Comparison of ENCODE assay signal across 9 cellular contexts in the genomic region with DNA sequence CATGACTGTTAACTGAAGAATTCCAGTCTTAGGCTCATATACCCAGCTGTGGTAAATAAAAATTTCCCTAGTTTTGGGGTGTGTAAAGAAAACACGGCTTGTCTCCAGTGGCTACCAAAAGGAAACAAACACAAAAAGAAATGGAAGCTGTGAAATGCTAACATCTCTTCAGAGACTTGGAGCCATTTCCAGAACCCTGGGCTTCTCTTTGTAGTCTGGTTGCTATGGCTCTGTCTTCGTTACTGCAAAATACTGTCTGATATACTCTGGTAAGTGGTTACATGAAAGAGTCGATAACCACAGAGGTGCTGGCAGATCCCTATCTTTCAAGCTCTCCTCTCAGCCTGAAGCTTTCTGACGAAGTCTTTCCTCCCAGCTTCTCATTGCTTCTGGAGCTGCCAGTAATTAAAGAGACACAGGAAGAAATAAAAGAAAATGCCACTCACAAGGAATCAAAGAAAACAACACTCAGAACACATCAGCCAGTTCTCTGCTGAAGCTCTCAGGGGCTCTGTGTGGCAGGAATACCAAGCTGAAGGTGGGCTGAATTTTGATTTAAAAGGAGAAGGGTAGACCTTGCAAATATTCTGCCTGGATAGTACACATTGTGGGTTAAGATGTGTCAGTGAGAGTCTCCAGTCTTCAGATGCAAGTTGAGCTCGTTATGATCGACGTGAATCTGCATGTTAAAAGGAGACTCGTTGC.
DNase-seq lines count a peak whose midpoint lies in the region; ATAC-seq and TF ChIP-seq lines count a peak whose summit lies in the region.
"Had no signal": no experiment of that assay in that cellular context is flagged by ENCODE, and none has a peak within 500 bp of the region (broad histone marks: within the 10 kb centered on the region; RNA-seq: fewer than 3 reads in every experiment).

No MANE protein-coding gene starts in this region.

- H3K27ac ChIP-seq in breast epithelium (peak overlapping the region; percentile 30 to 40), upper lobe of left lung (peak overlapping the region in 3 of 4 donors; percentile 35 to 53 (median 35))
- H3K27ac ChIP-seq: BLaER1 treated with 17β-estradiol and CSF1 and Interleukin-3, amounts not matched to agents 10 nM and 100 nM had no signal

- peaks cover 0 to 31% of the 10 kb centered on the region in 2 donors for H3K9me3 ChIP-seq in breast epithelium
- peaks cover 0 to 4% (median 0%) of the 10 kb centered on the region in 4 donors for H3K9me3 ChIP-seq in upper lobe of left lung

- no TSS peak for BruUV-seq in MCF 10A (replicated peaks; lab: Mats Ljungman, UMichigan)

- H3K27me3 ChIP-seq in breast epithelium (peaks cover 0 to 6% of the 10 kb centered on the region in 2 donors), upper lobe of left lung (no peaks in the 10 kb centered on the region)

- TF ChIP-seq POLR2A in breast epithelium (IDR thresholded peaks at IDR 0.05): no peak
- TF ChIP-seq POLR2A in upper lobe of left lung (IDR thresholded peaks at IDR 0.05): no peak

- H3K4me3 Mint-ChIP-seq in MCF 10A (ENCODE audit: unreplicated experiment) (no peak overlapping the region), immature natural killer cell (peak overlapping the region in 4 of 5 donors; percentile 3 to 52 (median 40))
- no peak overlapping the region for H3K4me3 Mint-ChIP-seq in activated naive CD8-positive, alpha-beta T cell treated with anti-CD3 and anti-CD28 coated beads for 36 hours

- CTCF ChIA-PET in MCF 10A (lab: Yijun Ruan, JAX): interaction anchor here (0.6 to 1.2 kb wide), 5 partner anchors 10 to 178 kb away, joined by 3 to 4 read pairs (median 3); no protein-coding TSS in a partner anchor

- peak in 1 of 2 donors; percentile 92 for ATAC-seq in upper lobe of left lung (ENCODE audit: low FRiP score in 2 of 2)
- no peak for ATAC-seq in HG02678 (IDR thresholded peaks at IDR 0.05; ENCODE audit: unreplicated experiment)
- no peak for ATAC-seq in GM19397 (IDR thresholded peaks at IDR 0.05; ENCODE audit: unreplicated experiment)
- no peak for ATAC-seq in GM19467 (IDR thresholded peaks at IDR 0.05; ENCODE audit: unreplicated experiment)

- H3K36me3 ChIP-seq in breast epithelium (no peaks in the 10 kb centered on the region), upper lobe of left lung (no peaks in the 10 kb centered on the region)
- H3K36me3 ChIP-seq: BLaER1 treated with 17β-estradiol and CSF1 and Interleukin-3, amounts not matched to agents 10 nM and 100 nM had no signal

- H3K9me3 Mint-ChIP-seq in MCF 10A (ENCODE audit: unreplicated experiment): no peaks in the 10 kb centered on the region
- H3K9me3 Mint-ChIP-seq in activated naive CD8-positive, alpha-beta T cell treated with anti-CD3 and anti-CD28 coated beads for 36 hours: peaks cover 6% of the 10 kb centered on the region
- H3K9me3 Mint-ChIP-seq in immature natural killer cell: peaks cover 0 to 10% (median 2%) of the 10 kb centered on the region in 6 donors

- DNase-seq in breast epithelium (ENCODE audit: low spot score in 2 of 2) (no peak), MCF 10A (ENCODE audit: unreplicated experiment) (no peak), immature natural killer cell (peak; percentile 59 to 68 (median 66)), upper lobe of left lung (no peak)
- DNase-seq in activated naive CD8-positive, alpha-beta T cell treated with anti-CD3 and anti-CD28 coated beads for 36 hours: peak; percentile 1

- H3K4me3 ChIP-seq in breast epithelium (peak overlapping the region in 1 of 3 donors; percentile 12), upper lobe of left lung (no peak overlapping the region)
- H3K4me3 ChIP-seq: BLaER1 treated with 17β-estradiol and CSF1 and Interleukin-3, amounts not matched to agents 10 nM and 100 nM had no signal

- no peak for TF ChIP-seq EP300 in upper lobe of left lung (IDR thresholded peaks at IDR 0.05)

- H3K36me3 Mint-ChIP-seq in MCF 10A (ENCODE audit: insufficient read depth, unreplicated experiment) (no peaks in the 10 kb centered on the region), immature natural killer cell (peaks cover 0 to 4% (median 0%) of the 10 kb centered on the region in 3 donors)
- H3K36me3 Mint-ChIP-seq in activated naive CD8-positive, alpha-beta T cell treated with anti-CD3 and anti-CD28 coated beads for 36 hours: peaks cover 2% of the 10 kb centered on the region

- WGBS in upper lobe of left lung, 2 donors: 47 to 55% methylated on average over 7 to 8 of the region's 8 CpGs

- H3K4me1 ChIP-seq in breast epithelium (no peaks in the 10 kb centered on the region), upper lobe of left lung (no peaks in the 10 kb centered on the region)

- POLR2A ChIA-PET in MCF 10A (lab: Yijun Ruan, JAX): no interaction called here

- no peak overlapping the region for H3K27ac Mint-ChIP-seq in MCF 10A (ENCODE audit: low read depth, unreplicated experiment)
- H3K27ac Mint-ChIP-seq in activated naive CD8-positive, alpha-beta T cell treated with anti-CD3 and anti-CD28 coated beads for 36 hours: no peak overlapping the region
- H3K27ac Mint-ChIP-seq in immature natural killer cell: peak overlapping the region; percentile 19 to 84 (median 44)

- H3K27me3 Mint-ChIP-seq in MCF 10A (ENCODE audit: insufficient read depth, unreplicated experiment): peaks cover 12% of the 10 kb centered on the region
- no peaks in the 10 kb centered on the region for H3K27me3 Mint-ChIP-seq in activated naive CD8-positive, alpha-beta T cell treated with anti-CD3 and anti-CD28 coated beads for 36 hours
- H3K27me3 Mint-ChIP-seq in immature natural killer cell (ENCODE audit: low read depth in 3 of 3): peaks cover 0 to 7% (median 2%) of the 10 kb centered on the region in 3 donors

- TF ChIP-seq CTCF in breast epithelium (IDR thresholded peaks at IDR 0.05) (no peak), MCF 10A (IDR thresholded peaks at IDR 0.05; ENCODE audit: unreplicated experiment) (no peak), upper lobe of left lung (IDR thresholded peaks at IDR 0.05) (no peak)

- intact Hi-C loops in breast epithelium (cut with DNase I; ENCODE audit: low total_unique reads): no loop called here
- intact Hi-C loops in MCF 10A (cut with micrococcal nuclease): no loop called here

- H3K4me1 Mint-ChIP-seq in MCF 10A (ENCODE audit: insufficient read depth, unreplicated experiment) (no peaks in the 10 kb centered on the region), immature natural killer cell (peaks cover 12 to 16% of the 10 kb centered on the region in 2 donors)
- peaks cover 9% of the 10 kb centered on the region for H3K4me1 Mint-ChIP-seq in activated naive CD8-positive, alpha-beta T cell treated with anti-CD3 and anti-CD28 coated beads for 36 hours

Comparison
In these comparisons a context has a peak if more than half of its experiments do, and no peak if none do; other contexts are left out.
1. DNase-seq: peak in activated naive CD8-positive, alpha-beta T cell treated with anti-CD3 and anti-CD28 coated beads for 36 hours (single experiment) and immature natural killer cell (3 of 3); none in breast epithelium (0 of 2), MCF 10A (single experiment) and upper lobe of left lung (0 of 2).
2. H3K27ac Mint-ChIP-seq: peak in immature natural killer cell (6 of 6); none in MCF 10A (single experiment) and activated naive CD8-positive, alpha-beta T cell treated with anti-CD3 and anti-CD28 coated beads for 36 hours (single experiment).
3. H3K4me3 Mint-ChIP-seq: peak in immature natural killer cell (4 of 5); none in MCF 10A (single experiment) and activated naive CD8-positive, alpha-beta T cell treated with anti-CD3 and anti-CD28 coated beads for 36 hours (single experiment).